21 cellular contexts compared by ENCODE assay signal in genomic region chr17:49604314-49604869, GRCh38. TPM values are rescaled to one million over a fixed set of nuclear protein-coding genes. Genes with fewer than 3 reads are reported as not detected.
DNase-seq lines count a peak whose midpoint lies in the region; ATAC-seq, FAIRE-seq and TF ChIP-seq lines count a peak whose summit lies in the region.
"Had no signal": no experiment of that assay in that cellular context is flagged by ENCODE, and none has a peak within 500 bp of the region (broad histone marks: within the 10 kb centered on the region; RNA-seq: fewer than 3 reads in every experiment).

No MANE protein-coding gene starts in this region.

- no peak overlapping the region for H3K9ac ChIP-seq in endothelial cell of umbilical vein (replicated peaks; ENCODE audit: extremely low read depth, insufficient read depth, low read length)

- no peaks in the 10 kb centered on the region for H4K20me1 ChIP-seq in endothelial cell of umbilical vein (replicated peaks; ENCODE audit: control insufficient read depth, extremely low read depth, insufficient read depth, low read length)

- FAIRE-seq in endothelial cell of umbilical vein (lab: Jason Lieb, UNC): no peak
- FAIRE-seq: A204.1, GM12878 had no signal

- POLR2A ChIA-PET in endothelial cell of umbilical vein (lab: Charles Lee): no interaction called here

- no peaks in the 10 kb centered on the region for H3K27me3 Mint-ChIP-seq in activated naive CD8-positive, alpha-beta T cell
- no peaks in the 10 kb centered on the region for H3K27me3 Mint-ChIP-seq in activated naive CD8-positive, alpha-beta T cell treated with anti-CD3 and anti-CD28 coated beads, Interleukin-2, amount 50 U/mL, for 24 hours
- no peaks in the 10 kb centered on the region for H3K27me3 Mint-ChIP-seq in effector memory CD8-positive, alpha-beta T cell
- H3K27me3 Mint-ChIP-seq: IgD-negative memory B cell had no signal

- H3K9me1 ChIP-seq in endothelial cell of umbilical vein (replicated peaks; ENCODE audit: control insufficient read depth, extremely low read depth, insufficient read depth, low read length): no peaks in the 10 kb centered on the region

- no peaks in the 10 kb centered on the region for H3K79me2 ChIP-seq in endothelial cell of umbilical vein (ENCODE audit: control insufficient read depth, insufficient read depth, low read length)

- DNase-seq in activated naive CD8-positive, alpha-beta T cell treated with anti-CD3 and anti-CD28 coated beads, Interleukin-2, amount 50 U/mL, for 24 hours: no peak
- DNase-seq in endothelial cell of umbilical vein (ENCODE audit: low read depth, low spot score) (peak; percentile 42), sciatic nerve (ENCODE audit: low spot score) (no peak), vagina (ENCODE audit: extremely low spot score in 2 of 2) (no peak), NCI-H1694 treated with DMSO at 0.1 percent for 48 hours (lab: John Stamatoyannopoulos, UW) (no peak)
- DNase-seq in effector memory CD8-positive, alpha-beta T cell: no peak
- DNase-seq: Caco-2; H9; MV-4-11; NCI-H1436 treated with DMSO at 0.1 percent for 48 hours; NCI-H2081 treated with DMSO at 0.1 percent for 48 hours; NCI-H226; NCI-H526 treated with DMSO at 0.1 percent for 48 hours; NK-92 treated with Interleukin-12 subunit alpha and Interleukin-12 subunit beta, amount 100 ng/mL, for 24 hours had no signal

- H3K36me3 Mint-ChIP-seq in activated naive CD8-positive, alpha-beta T cell: peaks cover 4% of the 10 kb centered on the region
- peaks cover 44% of the 10 kb centered on the region for H3K36me3 Mint-ChIP-seq in activated naive CD8-positive, alpha-beta T cell treated with anti-CD3 and anti-CD28 coated beads, Interleukin-2, amount 50 U/mL, for 24 hours (ENCODE audit: low read depth)
- H3K36me3 Mint-ChIP-seq in effector memory CD8-positive, alpha-beta T cell (ENCODE audit: insufficient read depth): peaks cover 79% of the 10 kb centered on the region

- no peaks in the 10 kb centered on the region for H3K4me1 ChIP-seq in endothelial cell of umbilical vein (ENCODE audit: control insufficient read depth, extremely low read depth, insufficient read depth, low read length)
- peaks cover 13% of the 10 kb centered on the region for H3K4me1 ChIP-seq in vagina
- H3K4me1 ChIP-seq: Caco-2 had no signal

- no peak overlapping the region for H3K27ac ChIP-seq in endothelial cell of umbilical vein (ENCODE audit: insufficient read depth, low read depth, low read length)
- no peak overlapping the region for H3K27ac ChIP-seq in vagina
- H3K27ac ChIP-seq: C4-2B, RWPE1 had no signal

- TF ChIP-seq CTCF in endothelial cell of umbilical vein (IDR thresholded peaks at IDR 0.05; ENCODE audit: extremely low read depth in 1 of 2, insufficient read depth in 1 of 2, low read depth in 1 of 2, low read length in 2 of 2) (no peak), vagina (IDR thresholded peaks at IDR 0.05) (no peak)

- BruUV-seq in endothelial cell of umbilical vein (replicated peaks; lab: Mats Ljungman, UMichigan): no TSS peak

- H2AFZ ChIP-seq in endothelial cell of umbilical vein (ENCODE audit: low read depth, low read length): no peak overlapping the region

- intact Hi-C loops in endothelial cell of umbilical vein (cut with micrococcal nuclease): no loop called here
- intact Hi-C loops in sciatic nerve (cut with DNase I): no loop called here
- intact Hi-C loops in vagina (cut with DNase I): no loop called here

- ATAC-seq in activated naive CD8-positive, alpha-beta T cell treated with anti-CD3 and anti-CD28 coated beads, Interleukin-2, amount 50 U/mL, for 24 hours: no peak
- peak; percentile 10 for ATAC-seq in sciatic nerve
- ATAC-seq in HG03280 (IDR thresholded peaks at IDR 0.05; ENCODE audit: unreplicated experiment): no peak
- no peak for ATAC-seq in effector memory CD8-positive, alpha-beta T cell (replicated peaks)
- ATAC-seq: GM12878 had no signal

- H3K4me3 ChIP-seq in endothelial cell of umbilical vein (replicated peaks in 1 of 3; ENCODE audit: insufficient read depth in 1 of 3, low read depth in 1 of 3, low read length in 3 of 3): no peak overlapping the region
- no peak overlapping the region for H3K4me3 ChIP-seq in vagina
- H3K4me3 ChIP-seq: GM12878 had no signal

- H3K9me3 Mint-ChIP-seq in activated naive CD8-positive, alpha-beta T cell (ENCODE audit: low read depth): no peaks in the 10 kb centered on the region
- H3K9me3 Mint-ChIP-seq in activated naive CD8-positive, alpha-beta T cell treated with anti-CD3 and anti-CD28 coated beads, Interleukin-2, amount 50 U/mL, for 24 hours: no peaks in the 10 kb centered on the region
- H3K9me3 Mint-ChIP-seq in effector memory CD8-positive, alpha-beta T cell: no peaks in the 10 kb centered on the region
- H3K9me3 Mint-ChIP-seq: H9, IgD-negative memory B cell had no signal

- H3K4me2 ChIP-seq in endothelial cell of umbilical vein (ENCODE audit: insufficient read depth, low read length): no peak overlapping the region

- H3K4me3 Mint-ChIP-seq in activated naive CD8-positive, alpha-beta T cell: no peak overlapping the region
- H3K4me3 Mint-ChIP-seq in activated naive CD8-positive, alpha-beta T cell treated with anti-CD3 and anti-CD28 coated beads, Interleukin-2, amount 50 U/mL, for 24 hours: no peak overlapping the region
- H3K4me3 Mint-ChIP-seq in effector memory CD8-positive, alpha-beta T cell: no peak overlapping the region
- H3K4me3 Mint-ChIP-seq: H9, IgD-negative memory B cell had no signal

- peak overlapping the region; percentile 22 for H3K27ac Mint-ChIP-seq in activated naive CD8-positive, alpha-beta T cell
- H3K27ac Mint-ChIP-seq in activated naive CD8-positive, alpha-beta T cell treated with anti-CD3 and anti-CD28 coated beads, Interleukin-2, amount 50 U/mL, for 24 hours: no peak overlapping the region
- H3K27ac Mint-ChIP-seq in effector memory CD8-positive, alpha-beta T cell: no peak overlapping the region
- H3K27ac Mint-ChIP-seq: H9, IgD-negative memory B cell had no signal

- dilution Hi-C loops in endothelial cell of umbilical vein (cut with MboI; ENCODE audit: extremely low pct_ligation_motif_present, low sequenced_read_pairs): no loop called here

- H3K4me1 Mint-ChIP-seq in activated naive CD8-positive, alpha-beta T cell (ENCODE audit: low read depth): no peaks in the 10 kb centered on the region
- no peaks in the 10 kb centered on the region for H3K4me1 Mint-ChIP-seq in activated naive CD8-positive, alpha-beta T cell treated with anti-CD3 and anti-CD28 coated beads, Interleukin-2, amount 50 U/mL, for 24 hours
- H3K4me1 Mint-ChIP-seq in effector memory CD8-positive, alpha-beta T cell (ENCODE audit: low read depth in 2 of 2): no peaks in the 10 kb centered on the region

- H3K27me3 ChIP-seq in endothelial cell of umbilical vein (ENCODE audit: control insufficient read depth in 2 of 2, insufficient read depth in 2 of 2, low read length in 2 of 2) (no peaks in the 10 kb centered on the region), vagina (no peaks in the 10 kb centered on the region)

- CTCF ChIA-PET in endothelial cell of umbilical vein (lab: Charles Lee): interaction anchor here (1.0 kb wide), 1 partner anchor 23 kb away, joined by 3 read pairs; no protein-coding TSS in a partner anchor

- peaks cover 7 to 19% of the 10 kb centered on the region in 2 experiments for H3K36me3 ChIP-seq in endothelial cell of umbilical vein (ENCODE audit: control insufficient read depth in 2 of 2, extremely low read depth in 1 of 2, insufficient read depth in 2 of 2, low read length in 2 of 2)
- H3K36me3 ChIP-seq in vagina: peaks cover 0 to 56% of the 10 kb centered on the region in 2 donors

- no peak for TF ChIP-seq POLR2A in endothelial cell of umbilical vein (IDR thresholded peaks at IDR 0.05; ENCODE audit: low read depth, low read length)
- TF ChIP-seq POLR2A in vagina (IDR thresholded peaks at IDR 0.05): no peak

- H3K9me3 ChIP-seq in endothelial cell of umbilical vein (replicated peaks; ENCODE audit: control insufficient read depth, insufficient read depth, low read length): no peaks in the 10 kb centered on the region
- no peaks in the 10 kb centered on the region for H3K9me3 ChIP-seq in vagina
- H3K9me3 ChIP-seq: Caco-2 had no signal

TF ChIP-seq in endothelial cell of umbilical vein, 7 proteins besides CTCF, POLR2A, EP300 and RAD21:
- TF ChIP-seq EZH2 (IDR thresholded peaks at IDR 0.05; ENCODE audit: borderline replicate concordance, low read depth, low read length, severe bottlenecking) (no peak), FOS (IDR thresholded peaks at IDR 0.05; ENCODE audit: borderline replicate concordance, insufficient read depth, low read length) (no peak), JUN (IDR thresholded peaks at IDR 0.05; ENCODE audit: borderline replicate concordance, insufficient read depth, insufficient read length, low read depth) (no peak), POLR2AphosphoS5 (IDR thresholded peaks at IDR 0.05; ENCODE audit: insufficient read depth, low read depth, low read length) (no peak), MYC (IDR thresholded peaks at IDR 0.05; ENCODE audit: low read depth, low read length) (no peak), GATA2 (IDR thresholded peaks at IDR 0.05; ENCODE audit: insufficient read depth, insufficient read length, low read depth, low read length) (no peak)

RNA-seq across cellular contexts. Expression of gene NXPH3, which starts 28.7 kb away (rescaled TPM):
- 2.0 and 2.1 TPM in 2 replicates for total RNA-seq in endothelial cell of umbilical vein
- polyA plus RNA-seq in endothelial cell of umbilical vein: 1.7 and 2.1 TPM in 2 replicates
- polyA plus RNA-seq in endothelial cell of umbilical vein (2011; cell fraction: cytosol; rRNA removed): 1.8 and 2.1 TPM in 2 replicates
- polyA plus RNA-seq in endothelial cell of umbilical vein (2011; cell fraction: nucleus; rRNA removed): 0.93 and 0.97 TPM in 2 replicates
- polyA plus RNA-seq in endothelial cell of umbilical vein (2012): 0.43 and 1.4 TPM in 2 replicates
- 1.7 and 2.2 TPM in 2 replicates for polyA minus RNA-seq in endothelial cell of umbilical vein
- not detected for polyA minus RNA-seq in endothelial cell of umbilical vein (2011; cell fraction: cytosol; rRNA and poly(A)+ RNA removed)
- 0.29 and 0.72 TPM in 2 replicates for polyA minus RNA-seq in endothelial cell of umbilical vein (2011; cell fraction: nucleus; rRNA and poly(A)+ RNA removed)
- total RNA-seq in sciatic nerve: 17.0 TPM
- 18.4 TPM for total RNA-seq in vagina
- polyA plus RNA-seq: IgD-negative memory B cell had no signal
